ENCODE assay signal across 8 cellular contexts in genomic region chr6:100472674-100473073, GRCh38. TPM values are rescaled to one million over a fixed set of nuclear protein-coding genes. Genes with fewer than 3 reads are reported as not detected.
A peak's percentile ranks its signal among the peaks of the same experiment; 100 is the strongest.
DNase-seq lines count a peak whose midpoint lies in the region; ATAC-seq and TF ChIP-seq lines count a peak whose summit lies in the region.

No MANE protein-coding gene starts in this region.

- DNase-seq in DMS 273 (lab: John Stamatoyannopoulos, UW; ENCODE audit: unreplicated experiment) (peak; percentile 6), DMS 273 treated with DMSO at 0.1 percent for 48 hours (lab: John Stamatoyannopoulos, UW) (no peak), H4 (ENCODE audit: low spot score) (peak; percentile 28), foreskin keratinocyte (peak; percentile 69 to 86), amniotic stem cell (lab: John Stamatoyannopoulos, UW) (no peak), mucosa of descending colon (no peak)
- DNase-seq in activated effector memory CD4-positive, alpha-beta T cell treated with anti-CD3 and anti-CD28 coated beads, Interleukin-2, amount 50 U/mL, for 16 hours, result no peak

- no peaks in the 10 kb centered on the region for H3K27me3 ChIP-seq in KMS-11 (ENCODE audit: insufficient read depth, low read depth)
- H3K27me3 ChIP-seq in foreskin keratinocyte, result peaks cover 88% of the 10 kb centered on the region

- peaks cover 52% of the 10 kb centered on the region for H3K4me1 ChIP-seq in KMS-11 (ENCODE audit: low read depth, poor library complexity, severe bottlenecking)
- H3K4me1 ChIP-seq in foreskin keratinocyte, result no peaks in the 10 kb centered on the region
- H3K4me1 ChIP-seq in mucosa of descending colon (ENCODE audit: low read depth), result no peaks in the 10 kb centered on the region

- no peaks in the 10 kb centered on the region for H3K9me3 ChIP-seq in mucosa of descending colon

- no peak overlapping the region for H2AFZ ChIP-seq in KMS-11 (ENCODE audit: low read depth)

- TF ChIP-seq CTCF in KMS-11 (conservative IDR thresholded peaks at IDR 0.05; ENCODE audit: low read depth, low read length) (no peak), foreskin keratinocyte (conservative IDR thresholded peaks at IDR 0.05) (no peak), mucosa of descending colon (IDR thresholded peaks at IDR 0.05) (no peak)

- H3K36me3 ChIP-seq in KMS-11 (ENCODE audit: insufficient read depth) (no peaks in the 10 kb centered on the region), mucosa of descending colon (ENCODE audit: low read depth) (no peaks in the 10 kb centered on the region)

- H3K4me2 ChIP-seq in KMS-11, result peak overlapping the region; percentile 76

- H3K9ac ChIP-seq in KMS-11, result no peak overlapping the region; the same call in 1 of the 2 replicates

- no peak overlapping the region for H3K4me3 ChIP-seq in KMS-11 (IDR thresholded peaks at IDR 0.05; ENCODE audit: insufficient read depth, low read depth, low read length)
- no peak overlapping the region for H3K4me3 ChIP-seq in mucosa of descending colon

- no peaks in the 10 kb centered on the region for H3K79me2 ChIP-seq in KMS-11 (ENCODE audit: insufficient read depth, low read depth)

- H3K27ac ChIP-seq in KMS-11 (peak overlapping the region; percentile 75), foreskin keratinocyte (no peak overlapping the region)

- H4K20me1 ChIP-seq in KMS-11 (ENCODE audit: insufficient read depth), result no peaks in the 10 kb centered on the region

- ATAC-seq in foreskin keratinocyte, result peak; percentile 93
- ATAC-seq in mucosa of descending colon, result no peak

- intact Hi-C loops in mucosa of descending colon (cut with DNase I, micrococcal nuclease), result loop anchor here (10.0 kb wide), 2 partner anchors 358 to 468 kb away; no protein-coding TSS in a partner anchor

RNA-seq across cellular contexts. Expression of gene SIM1, which starts 8.0 kb away (rescaled TPM):
- 0.02 TPM in 1 of 2 replicates, not detected in the other for total RNA-seq in H4 (2014; rRNA removed; shearing (Covaris generic))
- total RNA-seq in foreskin keratinocyte, result not detected in 2 replicates
- polyA plus RNA-seq in foreskin keratinocyte, result not detected in 2 replicates
- total RNA-seq in mucosa of descending colon, result not detected

Comparison
In these comparisons a context has a peak if more than half of its experiments do, and no peak if none do; other contexts are left out.
1. DNase-seq: peak in DMS 273 (single experiment), H4 (single experiment) and foreskin keratinocyte (2 of 2); none in DMS 273 treated with DMSO at 0.1 percent for 48 hours (single experiment), amniotic stem cell (single experiment), mucosa of descending colon (0 of 3) and activated effector memory CD4-positive, alpha-beta T cell treated with anti-CD3 and anti-CD28 coated beads, Interleukin-2, amount 50 U/mL, for 16 hours (single experiment).